9 cellular contexts compared by ENCODE assay signal in genomic region chr6:27133281-27134227, GRCh38.
DNase-seq lines count a peak whose midpoint lies in the region; ATAC-seq and TF ChIP-seq lines count a peak whose summit lies in the region.
"Had no signal": no experiment of that assay in that cellular context is flagged by ENCODE, and none has a peak within 500 bp of the region (broad histone marks: within the 10 kb centered on the region; RNA-seq: fewer than 3 reads in every experiment).

No MANE protein-coding gene starts in this region.

- H3K4me3 Mint-ChIP-seq in T-cell: no peak overlapping the region
- H3K4me3 Mint-ChIP-seq: stimulated activated naive CD8-positive, alpha-beta T cell treated with anti-CD3 and anti-CD28 coated beads, Interleukin-15, Interleukin-2, amounts not matched to agents 100 ng/mL and 50 ng/mL, for 24 hours had no signal

- CTCF ChIA-PET in T-cell (lab: Charles Lee): interaction anchor here (0.6 to 4.8 kb wide), 7 partner anchors 13 to 1753 kb away, joined by 3 to 52 read pairs (median 3); a partner anchor contains a TSS

- POLR2A ChIA-PET in T-cell (lab: Charles Lee): interaction anchor here (0.5 to 5.3 kb wide), 25 partner anchors 12 to 1112 kb away, joined by 3 to 201 read pairs (median 4); a partner anchor contains a TSS

- ATAC-seq in GM18907 (IDR thresholded peaks at IDR 0.05; ENCODE audit: unreplicated experiment) (peak; percentile 23), T-cell (replicated peaks in 1 of 4) (peak; percentile 23 to 39 (median 32)), GM18873 (IDR thresholded peaks at IDR 0.05; ENCODE audit: low FRiP score, unreplicated experiment) (no peak)

- peaks cover 27 to 38% (median 28%) of the 10 kb centered on the region in 3 donors for H3K4me1 Mint-ChIP-seq in T-cell

- DNase-seq in ACHN: peak; percentile 5
- DNase-seq in MM.1S: peak; percentile 85
- DNase-seq in T-cell: peak; percentile 37 to 82 (median 72)
- peak; percentile 86 for DNase-seq in astrocyte of the hippocampus (ENCODE audit: low read depth, low spot score)
- peak; percentile 67 to 81 (median 72) for DNase-seq in stimulated activated CD4-positive, alpha-beta T cell treated with anti-CD3 and anti-CD28 coated beads, Interleukin-12 subunit alpha, Interleukin-12 subunit beta, amount 100 ng/mL, for 48 hours (ENCODE audit: low read depth in 2 of 3, low spot score in 1 of 3)

- no peak overlapping the region for H3K27ac Mint-ChIP-seq in T-cell
- H3K27ac Mint-ChIP-seq: stimulated activated naive CD8-positive, alpha-beta T cell treated with anti-CD3 and anti-CD28 coated beads, Interleukin-15, Interleukin-2, amounts not matched to agents 100 ng/mL and 50 ng/mL, for 24 hours had no signal

- TF ChIP-seq CTCF in MM.1S (IDR thresholded peaks at IDR 0.05; ENCODE audit: low read length): no peak

- peak overlapping the region; percentile 99 for H3K27ac ChIP-seq in MM.1S (ENCODE audit: low read length)

- peaks cover 48% of the 10 kb centered on the region for H3F3A ChIP-seq in MM.1S (ENCODE audit: insufficient read depth, low read length)

- H3K4me3 ChIP-seq in MM.1S (ENCODE audit: low read length): peak overlapping the region; percentile 71
- peak overlapping the region; percentile 81 for H3K4me3 ChIP-seq in iPS-18c (ENCODE audit: insufficient read depth, low read depth, low read length)

- no peaks in the 10 kb centered on the region for H3K9me2 ChIP-seq in MM.1S (replicated peaks; ENCODE audit: insufficient read depth, low read length)

- H3K9me3 ChIP-seq in MM.1S (replicated peaks; ENCODE audit: insufficient read depth, low read length): no peaks in the 10 kb centered on the region
- no peaks in the 10 kb centered on the region for H3K9me3 ChIP-seq in iPS-18c (ENCODE audit: control insufficient read depth, insufficient read depth, low read length)

- no peaks in the 10 kb centered on the region for H3K36me3 Mint-ChIP-seq in T-cell

- H2AFZ ChIP-seq in MM.1S (ENCODE audit: low read length): peak overlapping the region; percentile 52

- H3K9ac ChIP-seq in MM.1S (ENCODE audit: low read length): peak overlapping the region; percentile 94

- peaks cover 27% of the 10 kb centered on the region for H3K4me1 ChIP-seq in MM.1S (ENCODE audit: low read length)

- no peaks in the 10 kb centered on the region for H3K79me2 ChIP-seq in MM.1S (ENCODE audit: low read length)

- H3K36me3 ChIP-seq in MM.1S (replicated peaks; ENCODE audit: insufficient read depth, low read length): no peaks in the 10 kb centered on the region

- H3K27me3 Mint-ChIP-seq in T-cell: no peaks in the 10 kb centered on the region
- H3K27me3 Mint-ChIP-seq: stimulated activated naive CD8-positive, alpha-beta T cell treated with anti-CD3 and anti-CD28 coated beads, Interleukin-15, Interleukin-2, amounts not matched to agents 100 ng/mL and 50 ng/mL, for 24 hours had no signal

- H3K27me3 ChIP-seq in MM.1S (replicated peaks; ENCODE audit: insufficient read depth, low read length): no peaks in the 10 kb centered on the region

- in situ Hi-C loops in ACHN (cut with HindIII; ENCODE audit: low pct_ligation_motif_present, low pct_unique_long_range_greater_than_20kb, low sequenced_read_pairs): no loop called here

- no peaks in the 10 kb centered on the region for H3K9me3 Mint-ChIP-seq in T-cell
- H3K9me3 Mint-ChIP-seq: stimulated activated naive CD8-positive, alpha-beta T cell treated with anti-CD3 and anti-CD28 coated beads, Interleukin-15, Interleukin-2, amounts not matched to agents 100 ng/mL and 50 ng/mL, for 24 hours had no signal

- H4K20me1 ChIP-seq in MM.1S (ENCODE audit: insufficient read depth, low read length): no peaks in the 10 kb centered on the region

- peak overlapping the region; percentile 90 for H3K4me2 ChIP-seq in MM.1S (ENCODE audit: low read depth, low read length)

Comparison
In these comparisons a context has a peak if more than half of its experiments do, and no peak if none do; other contexts are left out.
1. DNase-seq: peak in every context shown above with its lines; median percentile 86 in astrocyte of the hippocampus; 85 in MM.1S; 72 in T-cell; 72 in stimulated activated CD4-positive, alpha-beta T cell treated with anti-CD3 and anti-CD28 coated beads, Interleukin-12 subunit alpha, Interleukin-12 subunit beta, amount 100 ng/mL, for 48 hours; 5 in ACHN.